In the genomic region with DNA sequence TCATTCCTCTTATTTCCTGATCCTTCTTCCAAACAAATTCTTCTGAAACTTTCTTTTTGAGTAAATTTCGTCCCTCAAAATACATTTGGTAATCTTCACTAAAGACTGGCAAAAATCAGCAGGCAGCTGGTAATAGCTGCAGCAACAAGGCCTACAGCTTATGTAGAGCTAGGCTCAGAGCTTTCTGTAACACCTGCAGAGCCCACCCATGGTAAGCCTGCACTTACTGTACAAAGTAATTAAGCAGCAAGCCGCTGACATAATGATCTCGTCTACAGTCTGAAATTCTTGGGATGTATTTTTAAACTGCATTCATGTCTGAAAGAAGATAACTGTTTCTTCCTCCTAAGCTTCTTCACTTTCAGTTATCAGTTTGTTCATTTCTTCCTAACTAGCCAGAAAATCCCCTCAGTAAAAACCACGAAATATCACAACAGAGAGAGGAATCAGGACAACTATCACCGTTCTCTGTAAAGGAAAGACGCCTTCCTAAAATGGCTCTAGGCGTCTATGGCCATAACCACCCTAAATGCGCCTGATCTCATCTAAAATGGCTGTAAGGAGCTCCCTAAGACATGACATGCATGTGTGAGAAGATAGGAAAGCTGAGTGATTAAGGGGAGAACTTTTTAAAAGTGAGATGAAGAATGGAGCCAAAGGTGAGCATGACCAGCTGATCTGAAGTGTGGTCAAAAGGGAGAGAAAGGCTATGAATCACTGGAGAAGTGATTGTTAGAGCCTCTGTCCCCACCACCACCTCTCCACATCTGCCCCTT, we compare ENCODE assay signal across 9 cellular contexts. TPM values are rescaled to one million over a fixed set of nuclear protein-coding genes. Genes with fewer than 3 reads are reported as not detected.
DNase-seq lines count a peak whose midpoint lies in the region; ATAC-seq and TF ChIP-seq lines count a peak whose summit lies in the region.
"Had no signal": no experiment of that assay in that cellular context is flagged by ENCODE, and none has a peak within 500 bp of the region (broad histone marks: within the 10 kb centered on the region; RNA-seq: fewer than 3 reads in every experiment).

No MANE protein-coding gene starts in this region.

- H3K36me3 ChIP-seq in PC-9 (ENCODE audit: low read depth) (no peaks in the 10 kb centered on the region), Karpas-422 (ENCODE audit: insufficient read depth, low read length) (no peaks in the 10 kb centered on the region)
- no peaks in the 10 kb centered on the region for H3K36me3 ChIP-seq in CD4-positive, alpha-beta memory T cell (ENCODE audit: insufficient read depth, low read length)

- H3K9me3 ChIP-seq in PC-9 (ENCODE audit: insufficient read depth, low read depth) (no peaks in the 10 kb centered on the region), Karpas-422 (ENCODE audit: low read length) (no peaks in the 10 kb centered on the region)
- no peaks in the 10 kb centered on the region for H3K9me3 ChIP-seq in CD4-positive, alpha-beta memory T cell (ENCODE audit: control insufficient read depth in 1 of 2, low read length in 2 of 2)
- H3K9me3 ChIP-seq: stomach had no signal

- H3K36me3 Mint-ChIP-seq in CD4-positive, alpha-beta memory T cell: peaks cover under 1 to 1% of the 10 kb centered on the region in 2 donors

- peak overlapping the region; percentile 34 for H3K4me2 ChIP-seq in PC-9
- H3K4me2 ChIP-seq in Karpas-422 (ENCODE audit: low read depth, low read length, poor library complexity, severe bottlenecking): no peak overlapping the region

- TF ChIP-seq CTCF in GM12875 (IDR thresholded peaks at IDR 0.05; ENCODE audit: borderline replicate concordance, insufficient read depth, low read depth, low read length) (no peak), PC-9 (conservative IDR thresholded peaks at IDR 0.05) (no peak), RWPE1 (conservative IDR thresholded peaks at IDR 0.05; ENCODE audit: low read depth) (no peak)

- H3K4me1 ChIP-seq in PC-9 (replicated peaks; ENCODE audit: insufficient read depth): peaks cover 16% of the 10 kb centered on the region
- peaks cover 5% of the 10 kb centered on the region for H3K4me1 ChIP-seq in Karpas-422 (ENCODE audit: low read length)
- peaks cover 37% of the 10 kb centered on the region for H3K4me1 ChIP-seq in CD4-positive, alpha-beta memory T cell (ENCODE audit: insufficient read depth, low read length)

- peak overlapping the region; percentile 15 for H3K4me3 ChIP-seq in GM12875 (ENCODE audit: low read depth, low read length)
- no peak overlapping the region for H3K4me3 ChIP-seq in PC-9
- no peak overlapping the region for H3K4me3 ChIP-seq in Karpas-422 (ENCODE audit: low read length)
- no peak overlapping the region for H3K4me3 ChIP-seq in CD4-positive, alpha-beta memory T cell (ENCODE audit: low read length in 2 of 2)
- H3K4me3 ChIP-seq: stomach had no signal

- no peaks in the 10 kb centered on the region for H3K9me3 Mint-ChIP-seq in CD4-positive, alpha-beta memory T cell

- peak; percentile 49 for ATAC-seq in GM21529 (IDR thresholded peaks at IDR 0.05; ENCODE audit: unreplicated experiment)

- no peak overlapping the region for H2AFZ ChIP-seq in PC-9
- no peak overlapping the region for H2AFZ ChIP-seq in Karpas-422 (ENCODE audit: low read length)

- H3K79me2 ChIP-seq in PC-9 (ENCODE audit: low read depth) (peaks cover 6% of the 10 kb centered on the region; the same call in 1 of the 2 replicates), Karpas-422 (ENCODE audit: low read length) (no peaks in the 10 kb centered on the region)

- H4K20me1 ChIP-seq in PC-9 (ENCODE audit: insufficient read depth): no peaks in the 10 kb centered on the region
- peaks cover 22% of the 10 kb centered on the region for H4K20me1 ChIP-seq in Karpas-422 (ENCODE audit: insufficient read depth, low read depth, low read length)

- H3K9ac ChIP-seq in Karpas-422 (ENCODE audit: low read length): no peak overlapping the region

- H3K4me3 Mint-ChIP-seq in CD4-positive, alpha-beta memory T cell: peak overlapping the region in 4 of 8 donors; percentile 1 to 23 (median 12)

- H3K27ac ChIP-seq in PC-9: 0 out of 2 replicates have a peak overlapping the region, but pooled peaks have one; percentile 16
- no peak overlapping the region for H3K27ac ChIP-seq in RWPE1
- H3K27ac ChIP-seq in Karpas-422 (ENCODE audit: low read length): no peak overlapping the region
- no peak overlapping the region for H3K27ac ChIP-seq in CD4-positive, alpha-beta memory T cell (ENCODE audit: low read depth, low read length)
- H3K27ac ChIP-seq: stomach had no signal

- CTCF ChIA-PET in PC-9 (lab: Charles Lee) (no interaction called here), RWPE1 (lab: Yijun Ruan, JAX) (no interaction called here)
- CTCF ChIA-PET in CD4-positive, alpha-beta memory T cell (lab: Charles Lee; ENCODE audit: partially characterized antibody): interaction anchor here (1.3 to 1.4 kb wide), 2 partner anchors 14 to 298 kb away, joined by 3 to 4 read pairs; no protein-coding TSS in a partner anchor

- no peaks in the 10 kb centered on the region for H3K27me3 ChIP-seq in PC-9 (ENCODE audit: insufficient read depth, low read depth)
- no peaks in the 10 kb centered on the region for H3K27me3 ChIP-seq in Karpas-422 (ENCODE audit: low read length)
- H3K27me3 ChIP-seq in CD4-positive, alpha-beta memory T cell (ENCODE audit: insufficient read depth, low read length): no peaks in the 10 kb centered on the region
- H3K27me3 ChIP-seq: stomach had no signal

- intact Hi-C loops in PC-9 (cut with micrococcal nuclease; ENCODE audit: unreplicated experiment): no loop called here
- intact Hi-C loops in CD4-positive, alpha-beta memory T cell (cut with micrococcal nuclease): loop anchor here (5.0 kb wide), 1 partner anchor 43 kb away; no protein-coding TSS in a partner anchor

- H3K9me2 ChIP-seq in PC-9 (ENCODE audit: insufficient read depth): no peaks in the 10 kb centered on the region
- no peaks in the 10 kb centered on the region for H3K9me2 ChIP-seq in Karpas-422 (replicated peaks; ENCODE audit: insufficient read depth, low read length)

- H3K4me1 Mint-ChIP-seq in CD4-positive, alpha-beta memory T cell: peaks cover 24 to 44% (median 38%) of the 10 kb centered on the region in 4 donors

- no peak for DNase-seq in PC-9
- DNase-seq in kidney tubule cell (ENCODE audit: low spot score): peak; percentile 42
- DNase-seq in RWPE1 (ENCODE audit: low spot score): no peak
- DNase-seq in Karpas-422: no peak
- DNase-seq in HCEC 1CT: no peak
- no peak for DNase-seq in CD4-positive, alpha-beta memory T cell
- DNase-seq: stomach had no signal

- H3F3A ChIP-seq in PC-9 (ENCODE audit: insufficient read depth, low read depth): no peaks in the 10 kb centered on the region

- H3K27me3 Mint-ChIP-seq in CD4-positive, alpha-beta memory T cell: no peaks in the 10 kb centered on the region

- H3K27ac Mint-ChIP-seq in CD4-positive, alpha-beta memory T cell: peak overlapping the region in 3 of 7 donors; percentile 1 to 8 (median 2)

- BruUV-seq in PC-9 (replicated peaks; lab: Mats Ljungman, UMichigan): no TSS peak

- POLR2A ChIA-PET in PC-9 (lab: Charles Lee; ENCODE audit: unreplicated experiment) (interaction anchor here (0.6 kb wide), 1 partner anchor 9 kb away, joined by 6 read pairs; no protein-coding TSS in a partner anchor), RWPE1 (lab: Yijun Ruan, JAX; ENCODE audit: low non-redundant PET) (no interaction called here)
- POLR2A ChIA-PET in CD4-positive, alpha-beta memory T cell (lab: Charles Lee; ENCODE audit: partially characterized antibody): no interaction called here

RNA-seq across cellular contexts. Expression of a gene that starts 56.2 kb away (rescaled TPM):
- 17.7 and 19.8 TPM in 2 replicates for total RNA-seq in PC-9 (2021)
- total RNA-seq in Karpas-422 (2014; rRNA removed; shearing (Covaris generic); ENCODE audit: low replicate concordance): 48.1 and 57.3 TPM in 2 replicates
- 10 to 100 TPM; 58.6 to 61.9 TPM for total RNA-seq in CD4-positive, alpha-beta memory T cell
- 10 to 100 TPM; 14.5 to 39.6 TPM for polyA plus RNA-seq in CD4-positive, alpha-beta memory T cell
